Comparison of ENCODE assay signal across 8 cellular contexts in genomic region chr6:107655245-107655644, GRCh38.
DNase-seq lines count a peak whose midpoint lies in the region; ATAC-seq, FAIRE-seq and TF ChIP-seq lines count a peak whose summit lies in the region.

No MANE protein-coding gene starts in this region.

- H3K4me1 ChIP-seq in kidney (ENCODE audit: control insufficient read depth in 1 of 2, insufficient read depth in 1 of 2, low read depth in 1 of 2, low read length in 2 of 2) (no peaks in the 10 kb centered on the region), mucosa of descending colon (ENCODE audit: low read depth) (peaks cover 11% of the 10 kb centered on the region)

- CTCF ChIA-PET in activated CD4-positive, alpha-beta memory T cell treated with anti-CD3 and anti-CD28 coated beads for 36 hours (lab: Charles Lee) = no interaction called here

- FAIRE-seq in kidney (lab: Jason Lieb, UNC) = no peak

- no peak overlapping the region for H3K27ac Mint-ChIP-seq in activated CD4-positive, alpha-beta memory T cell treated with anti-CD3 and anti-CD28 coated beads for 36 hours
- no peak overlapping the region for H3K27ac Mint-ChIP-seq in activated T-helper 2 cell treated with anti-CD3 and anti-CD28 coated beads, Interferon-gamma antibody, Interleukin-2, Interleukin-4, amounts not matched to agents 10 μg/mL and 5 μg/mL and 100 μg/mL, durations not matched to agents 14 hours and 24 hours and 36 hours

- H3K27me3 Mint-ChIP-seq in activated CD4-positive, alpha-beta memory T cell treated with anti-CD3 and anti-CD28 coated beads for 36 hours = peaks cover 1% of the 10 kb centered on the region
- peaks cover 12% of the 10 kb centered on the region for H3K27me3 Mint-ChIP-seq in activated T-helper 2 cell treated with anti-CD3 and anti-CD28 coated beads, Interferon-gamma antibody, Interleukin-2, Interleukin-4, amounts not matched to agents 10 μg/mL and 5 μg/mL and 100 μg/mL, durations not matched to agents 14 hours and 24 hours and 36 hours (ENCODE audit: low read depth)

- POLR2A ChIA-PET in activated CD4-positive, alpha-beta memory T cell treated with anti-CD3 and anti-CD28 coated beads for 36 hours (lab: Charles Lee) = no interaction called here

- no peaks in the 10 kb centered on the region; the same call in 1 of the 2 replicates for H3K36me3 ChIP-seq in SK-N-MC (ENCODE audit: insufficient read depth, low read length)
- no peaks in the 10 kb centered on the region for H3K36me3 ChIP-seq in kidney (ENCODE audit: control insufficient read depth in 1 of 2, insufficient read depth in 2 of 2, low read length in 2 of 2)
- no peaks in the 10 kb centered on the region for H3K36me3 ChIP-seq in mucosa of descending colon (ENCODE audit: low read depth)

- intact Hi-C loops in kidney (cut with DNase I) = no loop called here
- intact Hi-C loops in mucosa of descending colon (cut with DNase I, micrococcal nuclease) = no loop called here
- intact Hi-C loops in activated CD4-positive, alpha-beta memory T cell treated with anti-CD3 and anti-CD28 coated beads for 36 hours (cut with micrococcal nuclease) = loop anchor here (5.0 kb wide), 1 partner anchor 163 kb away; the partner anchor contains the start of gene SOBP
- intact Hi-C loops in activated T-helper 2 cell treated with anti-CD3 and anti-CD28 coated beads, Interferon-gamma antibody, Interleukin-2, Interleukin-4, amounts not matched to agents 10 μg/mL and 5 μg/mL and 100 μg/mL, durations not matched to agents 14 hours and 24 hours and 36 hours (cut with micrococcal nuclease) = loop anchor here (10.0 kb wide), 2 partner anchors 170 to 330 kb away; no protein-coding TSS in a partner anchor

- peak; percentile 14 to 19 for DNase-seq in AML-193 (lab: John Stamatoyannopoulos, UW)
- DNase-seq in GM13977 (ENCODE audit: low spot score) = peak; percentile 19
- no peak for DNase-seq in SK-N-MC (ENCODE audit: low read depth, low spot score)
- DNase-seq in kidney = no peak
- no peak for DNase-seq in mucosa of descending colon
- DNase-seq in activated CD4-positive, alpha-beta memory T cell treated with anti-CD3 and anti-CD28 coated beads for 36 hours = no peak
- DNase-seq in stimulated activated naive CD8-positive, alpha-beta T cell treated with anti-CD3 and anti-CD28 coated beads, Interleukin-15, Interleukin-2, amounts not matched to agents 100 U/mL and 50 U/mL, for 24 hours = no peak
- no peak for DNase-seq in activated T-helper 2 cell treated with anti-CD3 and anti-CD28 coated beads, Interferon-gamma antibody, Interleukin-2, Interleukin-4, amounts not matched to agents 10 μg/mL and 5 μg/mL and 100 μg/mL, durations not matched to agents 14 hours and 24 hours and 36 hours (ENCODE audit: low spot score)

- in situ Hi-C loops in GM13977 (cut with MboI; ENCODE audit: low pct_unique_long_range_greater_than_20kb, low sequenced_read_pairs, unreplicated experiment) = no loop called here

- H3K36me3 Mint-ChIP-seq in activated CD4-positive, alpha-beta memory T cell treated with anti-CD3 and anti-CD28 coated beads for 36 hours = no peaks in the 10 kb centered on the region
- no peaks in the 10 kb centered on the region for H3K36me3 Mint-ChIP-seq in activated T-helper 2 cell treated with anti-CD3 and anti-CD28 coated beads, Interferon-gamma antibody, Interleukin-2, Interleukin-4, amounts not matched to agents 10 μg/mL and 5 μg/mL and 100 μg/mL, durations not matched to agents 14 hours and 24 hours and 36 hours (ENCODE audit: low read depth)

- H3K4me3 ChIP-seq in SK-N-MC (no peak overlapping the region), kidney (ENCODE audit: low read length in 2 of 2) (no peak overlapping the region), mucosa of descending colon (no peak overlapping the region)

- no peak overlapping the region for H3K4me3 Mint-ChIP-seq in activated CD4-positive, alpha-beta memory T cell treated with anti-CD3 and anti-CD28 coated beads for 36 hours
- H3K4me3 Mint-ChIP-seq in activated T-helper 2 cell treated with anti-CD3 and anti-CD28 coated beads, Interferon-gamma antibody, Interleukin-2, Interleukin-4, amounts not matched to agents 10 μg/mL and 5 μg/mL and 100 μg/mL, durations not matched to agents 14 hours and 24 hours and 36 hours (ENCODE audit: low read depth) = no peak overlapping the region

- no peaks in the 10 kb centered on the region for H3K9me3 Mint-ChIP-seq in activated CD4-positive, alpha-beta memory T cell treated with anti-CD3 and anti-CD28 coated beads for 36 hours
- no peaks in the 10 kb centered on the region for H3K9me3 Mint-ChIP-seq in activated T-helper 2 cell treated with anti-CD3 and anti-CD28 coated beads, Interferon-gamma antibody, Interleukin-2, Interleukin-4, amounts not matched to agents 10 μg/mL and 5 μg/mL and 100 μg/mL, durations not matched to agents 14 hours and 24 hours and 36 hours

- TF ChIP-seq CTCF in GM13977 (IDR thresholded peaks at IDR 0.05; ENCODE audit: extremely low read depth, insufficient read depth, missing control alignments) (peak; percentile 60), kidney (IDR thresholded peaks at IDR 0.05; ENCODE audit: borderline replicate concordance, extremely low read depth, insufficient read depth) (peak; percentile 27), mucosa of descending colon (IDR thresholded peaks at IDR 0.05) (no peak)

- H3K9ac ChIP-seq in SK-N-MC (ENCODE audit: insufficient read length) (no peak overlapping the region), kidney (ENCODE audit: low read length in 2 of 2) (no peak overlapping the region)

- H3K27ac ChIP-seq in SK-N-MC (peak overlapping the region; percentile 98), kidney (ENCODE audit: low read depth in 2 of 2, low read length in 2 of 2) (no peak overlapping the region)

- H3K9me3 ChIP-seq in SK-N-MC (ENCODE audit: low read depth, low read length) (no peaks in the 10 kb centered on the region), kidney (ENCODE audit: control insufficient read depth in 1 of 2, low read length in 2 of 2) (no peaks in the 10 kb centered on the region), mucosa of descending colon (no peaks in the 10 kb centered on the region)

- H3K4me1 Mint-ChIP-seq in activated CD4-positive, alpha-beta memory T cell treated with anti-CD3 and anti-CD28 coated beads for 36 hours (ENCODE audit: low read depth) = peaks cover 19% of the 10 kb centered on the region
- peaks cover 45% of the 10 kb centered on the region for H3K4me1 Mint-ChIP-seq in activated T-helper 2 cell treated with anti-CD3 and anti-CD28 coated beads, Interferon-gamma antibody, Interleukin-2, Interleukin-4, amounts not matched to agents 10 μg/mL and 5 μg/mL and 100 μg/mL, durations not matched to agents 14 hours and 24 hours and 36 hours (ENCODE audit: low read depth)

- ATAC-seq in mucosa of descending colon = no peak
- no peak for ATAC-seq in stimulated activated naive CD8-positive, alpha-beta T cell treated with anti-CD3 and anti-CD28 coated beads, Interleukin-15, Interleukin-2, amounts not matched to agents 100 U/mL and 50 U/mL, for 24 hours

Comparison
In these comparisons a context has a peak if more than half of its experiments do, and no peak if none do; other contexts are left out.
1. DNase-seq: peak in AML-193 (2 of 2) and GM13977 (single experiment); none in SK-N-MC (single experiment), kidney (single experiment), mucosa of descending colon (0 of 3), activated CD4-positive, alpha-beta memory T cell treated with anti-CD3 and anti-CD28 coated beads for 36 hours (single experiment), stimulated activated naive CD8-positive, alpha-beta T cell treated with anti-CD3 and anti-CD28 coated beads, Interleukin-15, Interleukin-2, amounts not matched to agents 100 U/mL and 50 U/mL, for 24 hours (single experiment) and activated T-helper 2 cell treated with anti-CD3 and anti-CD28 coated beads, Interferon-gamma antibody, Interleukin-2, Interleukin-4, amounts not matched to agents 10 μg/mL and 5 μg/mL and 100 μg/mL, durations not matched to agents 14 hours and 24 hours and 36 hours (single experiment).
2. intact Hi-C loops: an anchor here in activated CD4-positive, alpha-beta memory T cell treated with anti-CD3 and anti-CD28 coated beads for 36 hours (5.0 kb wide) and activated T-helper 2 cell treated with anti-CD3 and anti-CD28 coated beads, Interferon-gamma antibody, Interleukin-2, Interleukin-4, amounts not matched to agents 10 μg/mL and 5 μg/mL and 100 μg/mL, durations not matched to agents 14 hours and 24 hours and 36 hours (10.0 kb wide); none called in kidney and mucosa of descending colon.